Comparison of ENCODE assay signal across 18 cellular contexts in genomic region chr22:49517211-49517610, GRCh38.
DNase-seq lines count a peak whose midpoint lies in the region; TF ChIP-seq lines count a peak whose summit lies in the region.
"Had no signal": no experiment of that assay in that cellular context is flagged by ENCODE, and none has a peak within 500 bp of the region (broad histone marks: within the 10 kb centered on the region; RNA-seq: fewer than 3 reads in every experiment).

No MANE protein-coding gene starts in this region.

- no peaks in the 10 kb centered on the region for H3K79me2 ChIP-seq in H9 (ENCODE audit: insufficient read depth, low read length)
- no peaks in the 10 kb centered on the region for H3K79me2 ChIP-seq in osteoblast (ENCODE audit: insufficient read depth, low read length)

- no peaks in the 10 kb centered on the region for H3K23me2 ChIP-seq in H9 (ENCODE audit: insufficient read length, low read depth, low read length, poor library complexity, severe bottlenecking)

- H3K9me3 Mint-ChIP-seq in H9 (peaks cover 3 to 15% of the 10 kb centered on the region in 2 experiments; a peak in 3 of 5 replicates), endodermal cell (peaks cover 7% of the 10 kb centered on the region)

- TF ChIP-seq CTCF in H9 (conservative IDR thresholded peaks at IDR 0.05), result no peak
- no peak for TF ChIP-seq CTCF in endodermal cell (conservative IDR thresholded peaks at IDR 0.05)
- TF ChIP-seq CTCF in osteoblast (IDR thresholded peaks at IDR 0.05; ENCODE audit: extremely low read depth, low read depth, low read length), result no peak
- TF ChIP-seq CTCF in tibial artery (IDR thresholded peaks at IDR 0.05), result no peak

- H2BK12ac ChIP-seq in H9 (ENCODE audit: insufficient read length, low read depth, low read length), result no peak overlapping the region

- no peak overlapping the region for H4K91ac ChIP-seq in H9 (ENCODE audit: insufficient read length, low read depth, low read length)

- H3K36me3 ChIP-seq in BLaER1 treated with 17β-estradiol and CSF1 and Interleukin-3, amounts not matched to agents 10 nM and 100 nM, result no peaks in the 10 kb centered on the region
- H3K36me3 ChIP-seq in endodermal cell (ENCODE audit: control insufficient read depth, insufficient read depth, low read length) (no peaks in the 10 kb centered on the region), osteoblast (ENCODE audit: insufficient read depth, low read length) (no peaks in the 10 kb centered on the region), tibial artery (no peaks in the 10 kb centered on the region)
- H3K36me3 ChIP-seq: SJCRH30 had no signal

- H3K9me3 ChIP-seq in BLaER1 treated with 17β-estradiol and CSF1 and Interleukin-3, amounts not matched to agents 10 nM and 100 nM (replicated peaks in 1 of 11), result peaks cover 0 to 19% (median 9%) of the 10 kb centered on the region in 11 experiments; a peak in 13 of 22 replicates
- H3K9me3 ChIP-seq in H9 (ENCODE audit: control insufficient read depth, low read depth, low read length) (no peaks in the 10 kb centered on the region), endodermal cell (ENCODE audit: control insufficient read depth, low read length) (no peaks in the 10 kb centered on the region), osteoblast (ENCODE audit: low read depth, low read length) (peaks cover 3% of the 10 kb centered on the region), tibial artery (no peaks in the 10 kb centered on the region)
- H3K9me3 ChIP-seq: SJCRH30 had no signal

- no peak overlapping the region for H4K5ac ChIP-seq in H9 (ENCODE audit: insufficient read length, low read depth, low read length)

- no peak overlapping the region for H2BK5ac ChIP-seq in H9 (ENCODE audit: insufficient read length, low read length)

- intact Hi-C loops in tibial artery (cut with DNase I; ENCODE audit: low total_unique reads), result no loop called here

- no peak overlapping the region for H2BK20ac ChIP-seq in H9 (ENCODE audit: low read depth, low read length, poor library complexity, severe bottlenecking)

- H4K8ac ChIP-seq in H9 (replicated peaks; ENCODE audit: insufficient read length, low read depth, low read length), result no peak overlapping the region

- no peak overlapping the region for H3K56ac ChIP-seq in H9 (ENCODE audit: insufficient read length, low read depth, low read length)

- H3K27ac Mint-ChIP-seq in H9 (no peak overlapping the region; a peak in 1 of 7 replicates), endodermal cell (no peak overlapping the region)

- no CpG with 5 or more reads among the region's 16 CpGs for WGBS in H9 (ENCODE audit: extremely low coverage, insufficient read length, low lambda C conversion rate)
- whole genome bisulfite sequencing in endodermal cell (ENCODE audit: insufficient coverage in 1 of 2, insufficient read length in 1 of 2), 2 experiments, result 97% methylated on average over 6 to 16 of the region's 16 CpGs

- peaks cover 0 to 16% (median 0%) of the 10 kb centered on the region in 11 experiments; a peak in 2 of 22 replicates for H4K20me1 ChIP-seq in BLaER1 treated with 17β-estradiol and CSF1 and Interleukin-3, amounts not matched to agents 10 nM and 100 nM
- no peaks in the 10 kb centered on the region for H4K20me1 ChIP-seq in H9 (ENCODE audit: control insufficient read depth, insufficient read depth, insufficient read length)
- no peaks in the 10 kb centered on the region for H4K20me1 ChIP-seq in osteoblast (ENCODE audit: insufficient read depth, low read length)

- H3T11ph ChIP-seq in H9 (ENCODE audit: low read length), result no peak overlapping the region

- H2AFZ ChIP-seq in H9 (ENCODE audit: low read length), result no peak overlapping the region
- no peak overlapping the region for H2AFZ ChIP-seq in osteoblast (ENCODE audit: low read length)

- H3K23ac ChIP-seq in H9 (ENCODE audit: insufficient read length, low read depth, low read length), result no peak overlapping the region

- H3K4me1 Mint-ChIP-seq in H9 (peaks cover 49 to 55% of the 10 kb centered on the region in 2 experiments), endodermal cell (peaks cover 17% of the 10 kb centered on the region)

- H3K9ac ChIP-seq in BLaER1 treated with 17β-estradiol and CSF1 and Interleukin-3, amounts not matched to agents 10 nM and 100 nM, result no peak overlapping the region
- H3K9ac ChIP-seq in H9 (ENCODE audit: extremely low read depth, insufficient read length, low read length), result no peak overlapping the region
- no peak overlapping the region for H3K9ac ChIP-seq in endodermal cell (ENCODE audit: extremely low read depth, low read length, poor library complexity, severe bottlenecking)

- H3K27me3 ChIP-seq in BLaER1 treated with 17β-estradiol and CSF1 and Interleukin-3, amounts not matched to agents 10 nM and 100 nM, result peaks cover 0 to 16% (median 0%) of the 10 kb centered on the region in 11 experiments; a peak in 4 of 22 replicates
- H3K27me3 ChIP-seq in H9 (ENCODE audit: insufficient read depth, low read length), result no peaks in the 10 kb centered on the region
- H3K27me3 ChIP-seq in endodermal cell (ENCODE audit: control insufficient read depth, insufficient read depth, low read length, poor library complexity, severe bottlenecking), result no peaks in the 10 kb centered on the region
- no peaks in the 10 kb centered on the region for H3K27me3 ChIP-seq in osteoblast (ENCODE audit: insufficient read depth, low read length)
- H3K27me3 ChIP-seq in tibial artery, result peaks cover 0 to 14% of the 10 kb centered on the region in 2 donors

- no peak overlapping the region for H3K27ac ChIP-seq in BLaER1 treated with 17β-estradiol and CSF1 and Interleukin-3, amounts not matched to agents 10 nM and 100 nM
- no peak overlapping the region for H3K27ac ChIP-seq in H9 (ENCODE audit: insufficient read length, low read depth, low read length)
- H3K27ac ChIP-seq in endodermal cell (ENCODE audit: low read depth, low read length), result no peak overlapping the region
- H3K27ac ChIP-seq in osteoblast (ENCODE audit: low read depth, low read length), result no peak overlapping the region
- no peak overlapping the region for H3K27ac ChIP-seq in tibial artery
- H3K27ac ChIP-seq: SJCRH30 had no signal

- peaks cover 2 to 6% (median 4%) of the 10 kb centered on the region in 3 experiments; a peak in 3 of 7 replicates for H3K36me3 Mint-ChIP-seq in H9 (ENCODE audit: insufficient read depth in 1 of 3, low read depth in 3 of 3)
- H3K36me3 Mint-ChIP-seq in endodermal cell (ENCODE audit: low read depth), result no peaks in the 10 kb centered on the region

- peaks cover 40 to 97% (median 86%) of the 10 kb centered on the region in 10 experiments for H3K4me1 ChIP-seq in BLaER1 treated with 17β-estradiol and CSF1 and Interleukin-3, amounts not matched to agents 10 nM and 100 nM
- H3K4me1 ChIP-seq in H9 (ENCODE audit: insufficient read depth, low read length), result peaks cover 1% of the 10 kb centered on the region; the same call in 1 of the 2 replicates
- H3K4me1 ChIP-seq in endodermal cell (ENCODE audit: control insufficient read depth, insufficient read depth, low read length), result no peaks in the 10 kb centered on the region
- no peaks in the 10 kb centered on the region for H3K4me1 ChIP-seq in osteoblast (ENCODE audit: insufficient read depth, low read length)
- no peaks in the 10 kb centered on the region for H3K4me1 ChIP-seq in tibial artery
- H3K4me1 ChIP-seq: SJCRH30 had no signal

- DNase-seq in H9 (peak; percentile 23), endodermal cell (peak; percentile 36), osteoblast (ENCODE audit: insufficient read length, low spot score, missing footprints) (peak; percentile 63), HT-29 (ENCODE audit: low spot score) (no peak), tibial artery (no peak), LoVo (ENCODE audit: low spot score) (no peak)
- DNase-seq: ACHN, COR-L47, DMS153, GDM1, KG1, MV-4-11, NCI-H1417, NCI-H187 treated with DMSO at 0.1 percent for 48 hours, NCI-H226, NCI-H524 treated with DMSO at 0.1 percent for 48 hours, SJCRH30 had no signal

- H3K14ac ChIP-seq in H9 (ENCODE audit: insufficient read depth, low read length), result peak overlapping the region; percentile 19; the same call in 1 of the 2 replicates

- H3K18ac ChIP-seq in H9 (ENCODE audit: insufficient read length, low read depth, low read length), result no peak overlapping the region

- no peak overlapping the region for H3K4me3 Mint-ChIP-seq in H9
- H3K4me3 Mint-ChIP-seq in endodermal cell, result no peak overlapping the region

- H3K4me2 ChIP-seq in BLaER1 treated with 17β-estradiol and CSF1 and Interleukin-3, amounts not matched to agents 10 nM and 100 nM, result peak overlapping the region; percentile 23 to 91 (median 87); a peak in 20 of 22 replicates
- H3K4me2 ChIP-seq in H9 (ENCODE audit: insufficient read depth, insufficient read length, low read length) (no peak overlapping the region), osteoblast (ENCODE audit: insufficient read depth, low read length) (no peak overlapping the region)

- no peaks in the 10 kb centered on the region for H3K79me1 ChIP-seq in H9 (ENCODE audit: insufficient read depth, low read depth, low read length, poor library complexity, severe bottlenecking)

- no peak overlapping the region for H3K4me3 ChIP-seq in BLaER1 treated with 17β-estradiol and CSF1 and Interleukin-3, amounts not matched to agents 10 nM and 100 nM
- H3K4me3 ChIP-seq in endodermal cell (ENCODE audit: low read length) (no peak overlapping the region), osteoblast (ENCODE audit: insufficient read depth, low read length) (no peak overlapping the region), tibial artery (no peak overlapping the region)
- H3K4me3 ChIP-seq: SJCRH30 had no signal

- H2AK5ac ChIP-seq in H9 (ENCODE audit: insufficient read length, low read length), result no peak overlapping the region

- H3K4ac ChIP-seq in H9 (ENCODE audit: low read depth, low read length), result no peak overlapping the region

- no peak overlapping the region for H2BK120ac ChIP-seq in H9 (ENCODE audit: low read depth, low read length, poor library complexity, severe bottlenecking)

- H3K27me3 Mint-ChIP-seq in H9 (ENCODE audit: low read depth), result no peaks in the 10 kb centered on the region; the same call in none of the 2 replicates
- no peaks in the 10 kb centered on the region for H3K27me3 Mint-ChIP-seq in endodermal cell (ENCODE audit: insufficient read depth)

- H2BK15ac ChIP-seq in H9 (ENCODE audit: low read depth, low read length), result no peak overlapping the region

Comparison
In these comparisons a context has a peak if more than half of its experiments do, and no peak if none do; other contexts are left out.
1. H3K4me2 ChIP-seq: peak in BLaER1 treated with 17β-estradiol and CSF1 and Interleukin-3, amounts not matched to agents 10 nM and 100 nM (11 of 11); none in H9 (single experiment) and osteoblast (single experiment).
2. DNase-seq: peak in H9 (single experiment), endodermal cell (single experiment) and osteoblast (single experiment); none in HT-29 (single experiment), tibial artery (0 of 2) and LoVo (single experiment).